7 cellular contexts compared by ENCODE assay signal in genomic region chr16:88052661-88053060, GRCh38.
"Had no signal": no experiment of that assay in that cellular context is flagged by ENCODE, and none has a peak within 500 bp of the region (broad histone marks: within the 10 kb centered on the region; RNA-seq: fewer than 3 reads in every experiment).

No MANE protein-coding gene starts in this region.

- H3K9ac ChIP-seq: GM23248 had no signal

- DNase-seq: GM23248, GOT3, H9, HCEC 1CT, HFFc6, KG1 had no signal

- H3K4me3 ChIP-seq: GM23248 had no signal

- FAIRE-seq: H54 had no signal

- H3K27ac ChIP-seq: GM23248 had no signal

- H2AFZ ChIP-seq: GM23248 had no signal
